In genomic region chr16:56356276-56357241, GRCh38 we compare ENCODE assay signal across 8 cellular contexts.
DNase-seq lines count a peak whose midpoint lies in the region; ATAC-seq and TF ChIP-seq lines count a peak whose summit lies in the region.

No MANE protein-coding gene starts in this region.

- H3K4me3 ChIP-seq in HL-60 (replicated peaks; ENCODE audit: insufficient read depth, low read length) (no peak overlapping the region), SJSA1 (peak overlapping the region; percentile 26), thymus (ENCODE audit: low read length) (peak overlapping the region; percentile 57)

- H3K27me3 ChIP-seq in HL-60 (ENCODE audit: insufficient read depth, poor library complexity, severe bottlenecking) (peaks cover 2% of the 10 kb centered on the region), SJSA1 (replicated peaks) (no peaks in the 10 kb centered on the region), thymus (ENCODE audit: control insufficient read depth, insufficient read depth) (no peaks in the 10 kb centered on the region)

- H3K36me3 ChIP-seq in SJSA1, result 0 out of 2 replicates have a peak, but pooled peaks cover 2% of the 10 kb centered on the region
- peaks cover 8% of the 10 kb centered on the region for H3K36me3 ChIP-seq in thymus (ENCODE audit: control insufficient read depth, insufficient read depth)

- peak overlapping the region; percentile 89 for H3K27ac Mint-ChIP-seq in activated naive CD8-positive, alpha-beta T cell
- H3K27ac Mint-ChIP-seq in glutamatergic neuron (ENCODE audit: unreplicated experiment), result peak overlapping the region; percentile 91

- TF ChIP-seq CTCF in HL-60 (IDR thresholded peaks at IDR 0.05; ENCODE audit: insufficient read depth, low read length), result peak; percentile 83
- peak; percentile 72 for TF ChIP-seq CTCF in glutamatergic neuron (IDR thresholded peaks at IDR 0.05; ENCODE audit: partially characterized antibody, unreplicated experiment)
- peak in 1 of 3 donors; percentile 56 for TF ChIP-seq CTCF in omental fat pad (IDR thresholded peaks at IDR 0.05)

- H3K36me3 Mint-ChIP-seq in activated naive CD8-positive, alpha-beta T cell, result no peaks in the 10 kb centered on the region
- peaks cover 4% of the 10 kb centered on the region for H3K36me3 Mint-ChIP-seq in glutamatergic neuron (ENCODE audit: unreplicated experiment)

- H3K27ac ChIP-seq in HL-60 (replicated peaks), result no peak overlapping the region
- peak overlapping the region; percentile 88 for H3K27ac ChIP-seq in SJSA1
- peak overlapping the region; percentile 52 for H3K27ac ChIP-seq in thymus (ENCODE audit: low read depth)

- H3K27me3 Mint-ChIP-seq in activated naive CD8-positive, alpha-beta T cell, result no peaks in the 10 kb centered on the region
- H3K27me3 Mint-ChIP-seq in glutamatergic neuron (ENCODE audit: unreplicated experiment), result peaks cover 20% of the 10 kb centered on the region

- H3K4me1 Mint-ChIP-seq in activated naive CD8-positive, alpha-beta T cell (ENCODE audit: low read depth), result peaks cover 33% of the 10 kb centered on the region
- peaks cover 22% of the 10 kb centered on the region for H3K4me1 Mint-ChIP-seq in glutamatergic neuron (ENCODE audit: low read depth, unreplicated experiment)

- H3K9me3 Mint-ChIP-seq in activated naive CD8-positive, alpha-beta T cell (ENCODE audit: low read depth), result no peaks in the 10 kb centered on the region
- H3K9me3 Mint-ChIP-seq in glutamatergic neuron (ENCODE audit: unreplicated experiment), result peaks cover 16% of the 10 kb centered on the region

- 4% methylated on average over 33 of the region's 33 CpGs for WGBS in thymus

- DNase-seq in COLO668 (lab: John Stamatoyannopoulos, UW; ENCODE audit: unreplicated experiment) (peak; percentile 75), HL-60 (ENCODE audit: low read depth in 1 of 2, low spot score in 1 of 2) (peak; percentile 8 to 73), SJSA1 (ENCODE audit: low read depth in 1 of 2, low spot score in 2 of 2) (peak; percentile 89 to 94), glutamatergic neuron (peak; percentile 88), omental fat pad (ENCODE audit: low spot score) (peak; percentile 45)

- H3K9me3 ChIP-seq in SJSA1 (replicated peaks) (no peaks in the 10 kb centered on the region), thymus (ENCODE audit: control insufficient read depth) (no peaks in the 10 kb centered on the region)

- H3K4me1 ChIP-seq in SJSA1 (replicated peaks) (peaks cover 23% of the 10 kb centered on the region), thymus (ENCODE audit: control insufficient read depth, insufficient read depth, low read length) (no peaks in the 10 kb centered on the region)

- ATAC-seq in GM19468 (IDR thresholded peaks at IDR 0.05; ENCODE audit: extremely low read depth, unreplicated experiment), result peak; percentile 67
- peak; percentile 78 for ATAC-seq in omental fat pad (ENCODE audit: low FRiP score)

- peak overlapping the region; percentile 90 for H3K4me3 Mint-ChIP-seq in activated naive CD8-positive, alpha-beta T cell
- H3K4me3 Mint-ChIP-seq in glutamatergic neuron (ENCODE audit: unreplicated experiment), result peak overlapping the region; percentile 80

Comparison
In these comparisons a context has a peak if more than half of its experiments do, and no peak if none do; other contexts are left out.
1. DNase-seq: peak in every context shown above with its lines; median percentile 92 in SJSA1; 88 in glutamatergic neuron; 75 in COLO668; 45 in omental fat pad; 40 in HL-60.